8 cellular contexts compared by ENCODE assay signal in the genomic region with DNA sequence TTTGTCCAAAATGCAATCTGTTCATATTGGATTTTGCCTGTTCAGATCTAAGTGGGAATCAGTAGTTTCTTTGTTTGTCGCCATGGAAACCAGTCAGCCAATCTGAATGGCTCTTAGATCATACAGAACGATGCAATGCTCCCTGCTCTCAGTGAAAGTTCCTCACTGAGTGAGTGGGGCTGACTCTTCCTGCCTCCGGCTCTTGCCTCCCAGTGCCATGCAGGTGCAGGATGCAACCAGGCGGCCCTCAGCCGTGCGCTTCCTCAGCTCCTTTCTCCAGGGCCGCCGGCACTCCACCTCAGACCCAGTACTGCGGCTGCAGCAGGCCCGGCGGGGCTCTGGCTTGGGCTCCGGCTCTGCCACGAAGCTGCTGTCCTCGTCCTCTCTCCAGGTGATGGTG. TPM values are rescaled to one million over a fixed set of nuclear protein-coding genes. Genes with fewer than 3 reads are reported as not detected.
A peak's percentile ranks its signal among the peaks of the same experiment; 100 is the strongest.
DNase-seq lines count a peak whose midpoint lies in the region; ATAC-seq, FAIRE-seq and TF ChIP-seq lines count a peak whose summit lies in the region.

A gene with protein sequence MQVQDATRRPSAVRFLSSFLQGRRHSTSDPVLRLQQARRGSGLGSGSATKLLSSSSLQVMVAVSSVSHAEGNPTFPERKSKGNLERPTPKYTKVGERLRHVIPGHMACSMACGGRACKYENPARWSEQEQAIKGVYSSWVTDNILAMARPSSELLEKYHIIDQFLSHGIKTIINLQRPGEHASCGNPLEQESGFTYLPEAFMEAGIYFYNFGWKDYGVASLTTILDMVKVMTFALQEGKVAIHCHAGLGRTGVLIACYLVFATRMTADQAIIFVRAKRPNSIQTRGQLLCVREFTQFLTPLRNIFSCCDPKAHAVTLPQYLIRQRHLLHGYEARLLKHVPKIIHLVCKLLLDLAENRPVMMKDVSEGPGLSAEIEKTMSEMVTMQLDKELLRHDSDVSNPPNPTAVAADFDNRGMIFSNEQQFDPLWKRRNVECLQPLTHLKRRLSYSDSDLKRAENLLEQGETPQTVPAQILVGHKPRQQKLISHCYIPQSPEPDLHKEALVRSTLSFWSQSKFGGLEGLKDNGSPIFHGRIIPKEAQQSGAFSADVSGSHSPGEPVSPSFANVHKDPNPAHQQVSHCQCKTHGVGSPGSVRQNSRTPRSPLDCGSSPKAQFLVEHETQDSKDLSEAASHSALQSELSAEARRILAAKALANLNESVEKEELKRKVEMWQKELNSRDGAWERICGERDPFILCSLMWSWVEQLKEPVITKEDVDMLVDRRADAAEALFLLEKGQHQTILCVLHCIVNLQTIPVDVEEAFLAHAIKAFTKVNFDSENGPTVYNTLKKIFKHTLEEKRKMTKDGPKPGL (plus strand): TSS at position 151 of the 400 bp plus-strand sequence. CDS start 67 bp downstream, at position 218.

- DNase-seq in HepG2 (ENCODE audit: low spot score) (peak; percentile 35), right lobe of liver (no peak), caudate nucleus (lab: John Stamatoyannopoulos, UW) (peak in 57 of 61 donors; percentile 21 to 97 (median 73)), keratinocyte (ENCODE audit: low read depth, low spot score) (no peak), 8988T (no peak)
- DNase-seq in activated CD4-positive, alpha-beta T cell treated with anti-CD3 and anti-CD28 coated beads, Interleukin-2, amount 50 U/mL, for 48 hours, result no peak
- DNase-seq in activated CD8-positive, alpha-beta T cell treated with anti-CD3 and anti-CD28 coated beads for 36 hours, result no peak

- H4K20me1 ChIP-seq in HepG2 (ENCODE audit: insufficient read depth, low read length) (no peaks in the 10 kb centered on the region), keratinocyte (ENCODE audit: control insufficient read depth, extremely low read depth, insufficient read depth, low read length) (no peaks in the 10 kb centered on the region)

- in situ Hi-C loops in HepG2 (cut with HindIII; ENCODE audit: extremely low pct_ligation_motif_present, low pct_unique_long_range_greater_than_20kb), result no loop called here

- intact Hi-C loops in HepG2 (cut with micrococcal nuclease; ENCODE audit: unreplicated experiment) (no loop called here), right lobe of liver (cut with DNase I) (no loop called here)
- intact Hi-C loops in activated CD8-positive, alpha-beta T cell treated with anti-CD3 and anti-CD28 coated beads for 36 hours (cut with micrococcal nuclease), result no loop called here

- no peaks in the 10 kb centered on the region for H3K9me1 ChIP-seq in keratinocyte (ENCODE audit: control insufficient read depth, extremely low read depth, insufficient read depth, low read length)

- POLR2A ChIA-PET in HepG2 (lab: Yijun Ruan, JAX), result interaction anchor here (1.8 kb wide), 1 partner anchor 82 kb away, joined by 6 read pairs; no protein-coding TSS in a partner anchor
- POLR2A ChIA-PET in activated CD8-positive, alpha-beta T cell treated with anti-CD3 and anti-CD28 coated beads for 36 hours (lab: Charles Lee), result no interaction called here

- FAIRE-seq in HepG2 (lab: Jason Lieb, UNC) (no peak), keratinocyte (lab: Jason Lieb, UNC) (peak; percentile 17)

- peaks cover 6% of the 10 kb centered on the region for H3K4me1 Mint-ChIP-seq in activated CD8-positive, alpha-beta T cell treated with anti-CD3 and anti-CD28 coated beads for 36 hours (ENCODE audit: low read depth)

- H3K27me3 Mint-ChIP-seq in activated CD8-positive, alpha-beta T cell treated with anti-CD3 and anti-CD28 coated beads for 36 hours, result no peaks in the 10 kb centered on the region

- no peak for ATAC-seq in HepG2
- ATAC-seq in right lobe of liver, result no peak
- ATAC-seq in activated CD8-positive, alpha-beta T cell treated with anti-CD3 and anti-CD28 coated beads for 36 hours, result no peak
- ATAC-seq in HG02623 (IDR thresholded peaks at IDR 0.05; ENCODE audit: unreplicated experiment), result no peak

- TF ChIP-seq EP300 in HepG2 (IDR thresholded peaks at IDR 0.05; ENCODE audit: low read depth in 2 of 2, low read length in 2 of 2), result no peak
- no peak for TF ChIP-seq EP300 in HepG2 (CRISPR knock-in tag; IDR thresholded peaks at IDR 0.05; ENCODE audit: borderline replicate concordance)

- peak within 1 kb of the TSS; percentile 13 for H3K27ac ChIP-seq in HepG2 (ENCODE audit: extremely low read length, insufficient read depth, low read length)
- no peak within 1 kb of the TSS for H3K27ac ChIP-seq in right lobe of liver
- peak within 1 kb of the TSS; percentile 78 for H3K27ac ChIP-seq in caudate nucleus (ENCODE audit: low read depth, low read length)
- peak within 1 kb of the TSS; percentile 6 for H3K27ac ChIP-seq in keratinocyte (ENCODE audit: control insufficient read depth, insufficient read depth, low read length)

- dilution Hi-C loops in keratinocyte (cut with MboI; ENCODE audit: extremely low pct_ligation_motif_present, low sequenced_read_pairs), result no loop called here

- TF ChIP-seq CTCF in HepG2 (CRISPR knock-in tag; IDR thresholded peaks at IDR 0.05), result no peak
- no peak for TF ChIP-seq CTCF in right lobe of liver (IDR thresholded peaks at IDR 0.05)
- TF ChIP-seq CTCF in keratinocyte (optimal IDR thresholded peaks at IDR 0.05 in 1 of 3, IDR thresholded peaks at IDR 0.05 in 1 of 3, conservative IDR thresholded peaks at IDR 0.05 in 1 of 3; ENCODE audit: extremely low read depth in 1 of 3, insufficient read depth in 2 of 3, low read length in 3 of 3), result no peak
- TF ChIP-seq CTCF in activated CD8-positive, alpha-beta T cell treated with anti-CD3 and anti-CD28 coated beads for 36 hours (IDR thresholded peaks at IDR 0.05), result no peak

- H3K4me3 Mint-ChIP-seq in activated CD8-positive, alpha-beta T cell treated with anti-CD3 and anti-CD28 coated beads for 36 hours, result no peak within 1 kb of the TSS

- CTCF ChIA-PET in HepG2 (lab: Yijun Ruan, JAX; ENCODE audit: low intra/inter-chr PET ratio, low total read pairs), result no interaction called here
- CTCF ChIA-PET in activated CD8-positive, alpha-beta T cell treated with anti-CD3 and anti-CD28 coated beads for 36 hours (lab: Charles Lee), result interaction anchor here (2.1 kb wide), 1 partner anchor 129 kb away, joined by 5 read pairs; no protein-coding TSS in a partner anchor

- no peak within 1 kb of the TSS for H3K4me2 ChIP-seq in HepG2 (ENCODE audit: low read depth, low read length)
- no peak within 1 kb of the TSS for H3K4me2 ChIP-seq in keratinocyte (ENCODE audit: control insufficient read depth, extremely low read depth, insufficient read depth, low read depth, low read length)

- no peak within 1 kb of the TSS for H3K4me3 ChIP-seq in HepG2 (replicated peaks in 1 of 3; ENCODE audit: insufficient read depth in 1 of 3, low read depth in 2 of 3, low read length in 3 of 3)
- H3K4me3 ChIP-seq in right lobe of liver, result no peak within 1 kb of the TSS
- H3K4me3 ChIP-seq in keratinocyte (ENCODE audit: control insufficient read depth in 2 of 3, extremely low read depth in 1 of 3, insufficient read depth in 2 of 3, low read depth in 1 of 3, low read length in 3 of 3), result no peak within 1 kb of the TSS

- H2AFZ ChIP-seq in HepG2 (ENCODE audit: low read length) (no peak within 1 kb of the TSS), keratinocyte (ENCODE audit: control insufficient read depth, low read length) (no peak within 1 kb of the TSS)

- H3K79me2 ChIP-seq in HepG2 (ENCODE audit: insufficient read depth, low read length), result no peaks in the 10 kb centered on the region
- no peaks in the 10 kb centered on the region for H3K79me2 ChIP-seq in keratinocyte (ENCODE audit: control insufficient read depth, insufficient read depth, low read length)

- TF ChIP-seq RAD21 in HepG2 (CRISPR knock-in tag; IDR thresholded peaks at IDR 0.05), result no peak

- no peaks in the 10 kb centered on the region for H3K9me3 ChIP-seq in HepG2 (ENCODE audit: low read length)
- H3K9me3 ChIP-seq in right lobe of liver, result no peaks in the 10 kb centered on the region
- no peaks in the 10 kb centered on the region for H3K9me3 ChIP-seq in keratinocyte (ENCODE audit: control insufficient read depth, low read depth, low read length)

- peaks cover 0 to 6% of the 10 kb centered on the region in 2 experiments; a peak in 2 of 5 replicates for H3K36me3 ChIP-seq in HepG2 (replicated peaks in 1 of 2; ENCODE audit: control insufficient read depth in 1 of 2, insufficient read depth in 2 of 2, low read length in 2 of 2)
- no peaks in the 10 kb centered on the region for H3K36me3 ChIP-seq in right lobe of liver
- peaks cover 0 to 4% of the 10 kb centered on the region in 2 experiments for H3K36me3 ChIP-seq in keratinocyte (ENCODE audit: control insufficient read depth in 2 of 2, extremely low read depth in 1 of 2, insufficient read depth in 2 of 2, low read length in 2 of 2)

- 97% methylated on average over 14 of the region's 14 CpGs for WGBS in HepG2 (ENCODE audit: low lambda C conversion rate)
- WGBS in right lobe of liver (ENCODE audit: insufficient coverage, low coverage, low lambda C conversion rate, missing lambda C conversion rate), result 78% methylated on average over 6 of the region's 14 CpGs

- no peaks in the 10 kb centered on the region for H3K9me3 Mint-ChIP-seq in activated CD8-positive, alpha-beta T cell treated with anti-CD3 and anti-CD28 coated beads for 36 hours

- H3K27ac Mint-ChIP-seq in activated CD8-positive, alpha-beta T cell treated with anti-CD3 and anti-CD28 coated beads for 36 hours, result no peak within 1 kb of the TSS

- no peaks in the 10 kb centered on the region for H3K27me3 ChIP-seq in HepG2 (ENCODE audit: control insufficient read depth in 1 of 2, insufficient read depth in 2 of 2, low read length in 2 of 2)
- H3K27me3 ChIP-seq in right lobe of liver, result no peaks in the 10 kb centered on the region
- no peaks in the 10 kb centered on the region for H3K27me3 ChIP-seq in keratinocyte (ENCODE audit: control insufficient read depth, extremely low read depth, insufficient read depth, low read length)

- no peak within 1 kb of the TSS for H3K9ac ChIP-seq in HepG2 (ENCODE audit: insufficient read depth, low read depth, low read length)
- no peak within 1 kb of the TSS for H3K9ac ChIP-seq in keratinocyte (ENCODE audit: control insufficient read depth, extremely low read depth, insufficient read depth, low read length)

- H3K36me3 Mint-ChIP-seq in activated CD8-positive, alpha-beta T cell treated with anti-CD3 and anti-CD28 coated beads for 36 hours (ENCODE audit: low read depth), result no peaks in the 10 kb centered on the region

- H3K4me1 ChIP-seq in HepG2 (ENCODE audit: insufficient read depth, low read length) (peaks cover 19% of the 10 kb centered on the region), right lobe of liver (no peaks in the 10 kb centered on the region), keratinocyte (ENCODE audit: control insufficient read depth, extremely low read depth, insufficient read depth, low read length) (peaks cover 17% of the 10 kb centered on the region)

- TF ChIP-seq POLR2A in HepG2 (IDR thresholded peaks at IDR 0.05; ENCODE audit: insufficient read depth in 1 of 2, low read depth in 2 of 2, low read length in 2 of 2) (no peak), right lobe of liver (IDR thresholded peaks at IDR 0.05) (no peak)

- no TSS peak for BruUV-seq in HepG2 (replicated peaks; lab: Mats Ljungman, UMichigan)

RNA-seq across cellular contexts. Expression of the gene that starts here (rescaled TPM):
- total RNA-seq in HepG2 (2016; rRNA removed; fragmentation: Illumina TruSeq; extraction: Trizol), result 5.2 and 6.1 TPM in 2 replicates
- 2.1 and 2.6 TPM in 2 replicates for total RNA-seq in HepG2 (2016; cell fraction: cytosol; rRNA removed; fragmentation: Illumina TruSeq; extraction: Trizol; ENCODE audit: low read depth)
- total RNA-seq in HepG2 (2016; cell fraction: insoluble cytoplasmic fraction; rRNA removed; fragmentation: Illumina TruSeq; extraction: Trizol), result 4.5 and 6.2 TPM in 2 replicates
- total RNA-seq in HepG2 (2016; cell fraction: membrane; rRNA removed; fragmentation: Illumina TruSeq; extraction: Trizol), result 4.3 and 4.6 TPM in 2 replicates
- total RNA-seq in HepG2 (2016; cell fraction: nucleus; rRNA removed; fragmentation: Illumina TruSeq; extraction: Trizol), result 14.0 and 15.5 TPM in 2 replicates
- polyA plus RNA-seq in HepG2 (2011; rRNA removed), result 6.9 and 8.6 TPM in 2 replicates
- polyA plus RNA-seq in HepG2 (2011; cell fraction: cytosol; rRNA removed), result 2.7 and 3.2 TPM in 2 replicates
- polyA plus RNA-seq in HepG2 (2011; cell fraction: nucleus; rRNA removed), result 18.2 and 19.4 TPM in 2 replicates
- 3.9 and 4.0 TPM in 2 replicates for polyA plus RNA-seq in HepG2 (2012)
- 0.62 and 0.63 TPM in 2 replicates for polyA plus RNA-seq in HepG2 (2016; cell fraction: cytosol; fragmentation: Illumina TruSeq; extraction: Trizol; ENCODE audit: low read depth)
- 3.2 and 3.6 TPM in 2 replicates for polyA plus RNA-seq in HepG2 (2016; cell fraction: insoluble cytoplasmic fraction; fragmentation: Illumina TruSeq; extraction: Trizol; ENCODE audit: low read depth)
- polyA plus RNA-seq in HepG2 (2016; cell fraction: membrane; fragmentation: Illumina TruSeq; extraction: Trizol; ENCODE audit: low read depth), result 1.7 and 2.0 TPM in 2 replicates
- 16.3 and 16.6 TPM in 2 replicates for polyA plus RNA-seq in HepG2 (2016; cell fraction: nucleus; fragmentation: Illumina TruSeq; extraction: Trizol; ENCODE audit: insufficient read depth, low read depth)
- polyA minus RNA-seq in HepG2 (2011; rRNA and poly(A)+ RNA removed; ENCODE audit: low replicate concordance), result 8.4 and 10.0 TPM in 2 replicates
- polyA minus RNA-seq in HepG2 (2011; cell fraction: cytosol; rRNA and poly(A)+ RNA removed), result 3.9 and 4.9 TPM in 2 replicates
- polyA minus RNA-seq in HepG2 (2011; cell fraction: nucleus; rRNA and poly(A)+ RNA removed), result 28.6 and 30.5 TPM in 2 replicates
- 1 to 10 TPM in 5 of 6 experiments, under 1 TPM in 1; 0.86 to 3.3 (median 1.8) TPM for total RNA-seq in right lobe of liver
- 4.4 to 8.2 TPM (median 7.5 TPM) in 3 replicates for polyA plus RNA-seq in keratinocyte
- 3.0 TPM for polyA plus RNA-seq in keratinocyte (2011; ENCODE audit: low read depth)
- polyA plus RNA-seq in keratinocyte (2011; cell fraction: cytosol; rRNA removed), result 2.1 and 3.2 TPM in 2 replicates
- polyA plus RNA-seq in keratinocyte (2011; cell fraction: nucleus; rRNA removed), result 23.1 and 25.3 TPM in 2 replicates
- 2.8 and 3.3 TPM in 2 replicates for polyA plus RNA-seq in keratinocyte (2012; ENCODE audit: low replicate concordance)
- polyA minus RNA-seq in keratinocyte, result 2.9 to 12.6 TPM (median 7.7 TPM) in 3 replicates
- 4.4 TPM for polyA minus RNA-seq in keratinocyte (2011; cell fraction: cytosol; rRNA and poly(A)+ RNA removed)
- polyA minus RNA-seq in keratinocyte (2011; cell fraction: nucleus; rRNA and poly(A)+ RNA removed), result 13.3 and 21.6 TPM in 2 replicates
- 1 to 10 TPM; 4.9 to 5.6 TPM for total RNA-seq in activated CD8-positive, alpha-beta T cell treated with anti-CD3 and anti-CD28 coated beads for 36 hours

Comparison
In these comparisons a context has a peak if more than half of its experiments do, and no peak if none do; other contexts are left out.
1. DNase-seq: peak in HepG2 (single experiment) and caudate nucleus (57 of 61); none in right lobe of liver (0 of 3), keratinocyte (single experiment), activated CD4-positive, alpha-beta T cell treated with anti-CD3 and anti-CD28 coated beads, Interleukin-2, amount 50 U/mL, for 48 hours (0 of 2), activated CD8-positive, alpha-beta T cell treated with anti-CD3 and anti-CD28 coated beads for 36 hours (single experiment) and 8988T (single experiment).
2. H3K27ac ChIP-seq: peak in HepG2 (single experiment), caudate nucleus (single experiment) and keratinocyte (single experiment); none in right lobe of liver (0 of 3).